Comparison of ENCODE assay signal across 1 cellular context in the genomic region with DNA sequence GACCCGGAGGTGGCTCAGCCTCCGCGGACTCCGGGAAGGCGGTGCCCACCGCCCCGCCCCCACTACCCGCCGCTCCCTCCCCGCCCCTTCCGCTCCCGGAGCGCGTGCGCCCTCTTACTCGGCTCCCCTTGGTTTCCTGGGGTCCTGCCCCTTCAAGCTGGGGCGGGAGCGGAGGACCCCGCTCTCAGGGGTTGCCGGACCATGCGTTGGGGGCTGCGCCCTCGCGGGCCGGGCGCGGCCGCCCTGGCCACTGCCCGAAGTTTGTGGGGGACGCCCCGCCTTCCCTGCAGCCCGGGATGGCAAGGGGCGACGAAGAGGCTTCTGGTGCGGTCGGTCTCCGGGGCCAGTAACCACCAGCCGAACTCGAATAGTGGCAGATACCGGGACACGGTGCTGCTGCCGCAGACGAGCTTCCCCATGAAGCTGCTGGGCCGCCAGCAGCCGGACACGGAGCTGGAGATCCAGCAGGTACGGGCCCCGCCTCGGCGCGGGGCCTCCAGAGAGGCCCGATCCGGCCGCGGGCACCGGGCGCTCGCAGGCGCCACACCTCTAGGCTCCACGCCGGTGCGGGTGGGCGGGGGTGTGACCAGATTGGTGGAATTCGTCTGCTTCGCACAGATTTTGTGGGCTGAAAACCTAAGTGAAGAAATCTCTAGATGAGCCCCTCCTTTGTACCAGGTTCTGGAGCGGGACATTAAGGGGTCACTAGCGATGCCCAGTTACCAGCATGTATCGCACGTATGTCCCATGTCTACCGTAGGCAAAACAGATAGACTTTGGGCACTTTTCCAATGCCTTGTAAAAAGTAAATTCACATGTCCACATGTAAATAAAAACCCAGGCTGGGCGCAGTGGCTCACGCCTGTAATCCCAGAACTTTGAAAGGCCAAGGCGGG.
TF ChIP-seq lines count a peak whose summit lies in the region.

Gene IARS2, plus strand, starts transcription at position 117 of the 896 bp plus-strand sequence. Its CDS starts 85 bp downstream, at position 202.

TF ChIP-seq in K562, 482 proteins besides CTCF, POLR2A, EP300 and RAD21 (continued from another document and continues in another):
- TF ChIP-seq CUX1 (CRISPR knock-in tag; IDR thresholded peaks at IDR 0.05) (no peak), DLX4 (CRISPR knock-in tag; IDR thresholded peaks at IDR 0.05) (no peak), RAD51 (IDR thresholded peaks at IDR 0.05; ENCODE audit: borderline replicate concordance, low read depth) (no peak; the same call in 1 of the 2 replicates), PREB (CRISPR knock-in tag; IDR thresholded peaks at IDR 0.05) (no peak), HMGN3 (IDR thresholded peaks at IDR 0.05; ENCODE audit: borderline replicate concordance, extremely low read depth, insufficient read length, low read depth, low read length) (peak; percentile 78), YY1 (IDR thresholded peaks at IDR 0.05; ENCODE audit: borderline replicate concordance in 1 of 3, control insufficient read depth in 1 of 3, extremely low read depth in 1 of 3, insufficient read depth in 3 of 3, insufficient read length in 1 of 3, insufficient replicate concordance in 2 of 3, low read depth in 1 of 3, low read length in 2 of 3) (peak in 2 of 3 experiments; percentile 31 to 59), CCNT2 (IDR thresholded peaks at IDR 0.05; ENCODE audit: borderline replicate concordance, extremely low read depth, insufficient read length, low read depth, low read length) (peak; percentile 68), SIN3B (IDR thresholded peaks at IDR 0.05; ENCODE audit: low read depth) (peak; percentile 44; the same call in 1 of the 2 replicates), NONO (IDR thresholded peaks at IDR 0.05; ENCODE audit: low read depth in 2 of 2, low read length in 1 of 2) (no peak; a peak in 1 of 4 replicates), IFI16 (CRISPR knock-in tag; IDR thresholded peaks at IDR 0.05) (no peak), ZNF780A (CRISPR knock-in tag; IDR thresholded peaks at IDR 0.05) (no peak), RNF2 (IDR thresholded peaks at IDR 0.05) (0 out of 2 replicates have a peak, but pooled peaks have one; percentile 32), SREBF1 (IDR thresholded peaks at IDR 0.05; ENCODE audit: borderline replicate concordance, low read depth, low read length) (no peak), FOXP4 (CRISPR knock-in tag; IDR thresholded peaks at IDR 0.05; ENCODE audit: borderline replicate concordance) (peak; percentile 73; the same call in 1 of the 2 replicates), CREB5 (CRISPR knock-in tag; IDR thresholded peaks at IDR 0.05) (no peak), SMARCA5 (IDR thresholded peaks at IDR 0.05) (no peak), MCM5 (IDR thresholded peaks at IDR 0.05; ENCODE audit: low read depth) (no peak), ZBTB7A (IDR thresholded peaks at IDR 0.05; ENCODE audit: borderline replicate concordance, control insufficient read depth, low read depth, low read length) (peak; percentile 93), GABPA (tag; conservative IDR thresholded peaks at IDR 0.05; ENCODE audit: low read depth) (peak; percentile 87), RBBP5 (IDR thresholded peaks at IDR 0.05; ENCODE audit: borderline replicate concordance, insufficient read depth, low read length, poor library complexity, severe bottlenecking) (peak; percentile 85), PBX2 (CRISPR knock-in tag; IDR thresholded peaks at IDR 0.05; ENCODE audit: low read depth) (no peak), PBX2 (tag; conservative IDR thresholded peaks at IDR 0.05; ENCODE audit: low read depth) (no peak), CBX2 (IDR thresholded peaks at IDR 0.05; ENCODE audit: insufficient read depth, low read length, poor library complexity, severe bottlenecking) (no peak), SMAD3 (CRISPR knock-in tag; conservative IDR thresholded peaks at IDR 0.05) (no peak), GTF2A2 (tag; IDR thresholded peaks at IDR 0.05) (no peak), DPF2 (IDR thresholded peaks at IDR 0.05) (no peak), ZBTB1 (CRISPR knock-in tag; IDR thresholded peaks at IDR 0.05; ENCODE audit: borderline replicate concordance, low read depth) (no peak), ERF (CRISPR knock-in tag; IDR thresholded peaks at IDR 0.05) (no peak), CTBP1 (IDR thresholded peaks at IDR 0.05; ENCODE audit: borderline replicate concordance) (peak; percentile 72; the same call in 1 of the 2 replicates)
- TF ChIP-seq, protein P1, sequence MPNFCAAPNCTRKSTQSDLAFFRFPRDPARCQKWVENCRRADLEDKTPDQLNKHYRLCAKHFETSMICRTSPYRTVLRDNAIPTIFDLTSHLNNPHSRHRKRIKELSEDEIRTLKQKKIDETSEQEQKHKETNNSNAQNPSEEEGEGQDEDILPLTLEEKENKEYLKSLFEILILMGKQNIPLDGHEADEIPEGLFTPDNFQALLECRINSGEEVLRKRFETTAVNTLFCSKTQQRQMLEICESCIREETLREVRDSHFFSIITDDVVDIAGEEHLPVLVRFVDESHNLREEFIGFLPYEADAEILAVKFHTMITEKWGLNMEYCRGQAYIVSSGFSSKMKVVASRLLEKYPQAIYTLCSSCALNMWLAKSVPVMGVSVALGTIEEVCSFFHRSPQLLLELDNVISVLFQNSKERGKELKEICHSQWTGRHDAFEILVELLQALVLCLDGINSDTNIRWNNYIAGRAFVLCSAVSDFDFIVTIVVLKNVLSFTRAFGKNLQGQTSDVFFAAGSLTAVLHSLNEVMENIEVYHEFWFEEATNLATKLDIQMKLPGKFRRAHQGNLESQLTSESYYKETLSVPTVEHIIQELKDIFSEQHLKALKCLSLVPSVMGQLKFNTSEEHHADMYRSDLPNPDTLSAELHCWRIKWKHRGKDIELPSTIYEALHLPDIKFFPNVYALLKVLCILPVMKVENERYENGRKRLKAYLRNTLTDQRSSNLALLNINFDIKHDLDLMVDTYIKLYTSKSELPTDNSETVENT (CRISPR knock-in tag; IDR thresholded peaks at IDR 0.05), result peak; percentile 76; the same call in 1 of the 2 replicates
- TF ChIP-seq, protein P2, sequence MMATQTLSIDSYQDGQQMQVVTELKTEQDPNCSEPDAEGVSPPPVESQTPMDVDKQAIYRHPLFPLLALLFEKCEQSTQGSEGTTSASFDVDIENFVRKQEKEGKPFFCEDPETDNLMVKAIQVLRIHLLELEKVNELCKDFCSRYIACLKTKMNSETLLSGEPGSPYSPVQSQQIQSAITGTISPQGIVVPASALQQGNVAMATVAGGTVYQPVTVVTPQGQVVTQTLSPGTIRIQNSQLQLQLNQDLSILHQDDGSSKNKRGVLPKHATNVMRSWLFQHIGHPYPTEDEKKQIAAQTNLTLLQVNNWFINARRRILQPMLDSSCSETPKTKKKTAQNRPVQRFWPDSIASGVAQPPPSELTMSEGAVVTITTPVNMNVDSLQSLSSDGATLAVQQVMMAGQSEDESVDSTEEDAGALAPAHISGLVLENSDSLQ (IDR thresholded peaks at IDR 0.05), result no peak
- TF ChIP-seq, protein P3, sequence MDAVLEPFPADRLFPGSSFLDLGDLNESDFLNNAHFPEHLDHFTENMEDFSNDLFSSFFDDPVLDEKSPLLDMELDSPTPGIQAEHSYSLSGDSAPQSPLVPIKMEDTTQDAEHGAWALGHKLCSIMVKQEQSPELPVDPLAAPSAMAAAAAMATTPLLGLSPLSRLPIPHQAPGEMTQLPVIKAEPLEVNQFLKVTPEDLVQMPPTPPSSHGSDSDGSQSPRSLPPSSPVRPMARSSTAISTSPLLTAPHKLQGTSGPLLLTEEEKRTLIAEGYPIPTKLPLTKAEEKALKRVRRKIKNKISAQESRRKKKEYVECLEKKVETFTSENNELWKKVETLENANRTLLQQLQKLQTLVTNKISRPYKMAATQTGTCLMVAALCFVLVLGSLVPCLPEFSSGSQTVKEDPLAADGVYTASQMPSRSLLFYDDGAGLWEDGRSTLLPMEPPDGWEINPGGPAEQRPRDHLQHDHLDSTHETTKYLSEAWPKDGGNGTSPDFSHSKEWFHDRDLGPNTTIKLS (IDR thresholded peaks at IDR 0.05; ENCODE audit: borderline replicate concordance, low read depth), result no peak
